Comparison of ENCODE assay signal across 13 cellular contexts in genomic region chr1:84377480-84378095, GRCh38. TPM values are rescaled to one million over a fixed set of nuclear protein-coding genes. Genes with fewer than 3 reads are reported as not detected.
A peak's percentile ranks its signal among the peaks of the same experiment; 100 is the strongest.
DNase-seq lines count a peak whose midpoint lies in the region; ATAC-seq, FAIRE-seq and TF ChIP-seq lines count a peak whose summit lies in the region.
"Had no signal": no experiment of that assay in that cellular context is flagged by ENCODE, and none has a peak within 500 bp of the region (broad histone marks: within the 10 kb centered on the region; RNA-seq: fewer than 3 reads in every experiment).

No MANE protein-coding gene starts in this region.

- no peaks in the 10 kb centered on the region for H3K36me3 ChIP-seq in Karpas-422 (ENCODE audit: insufficient read depth, low read length)

- ATAC-seq in GM18907 (IDR thresholded peaks at IDR 0.05; ENCODE audit: unreplicated experiment): no peak

- no peaks in the 10 kb centered on the region for H3K4me1 ChIP-seq in Karpas-422 (ENCODE audit: low read length)
- H3K4me1 ChIP-seq: Caco-2 had no signal

- no peak overlapping the region for H3K27ac ChIP-seq in Karpas-422 (ENCODE audit: low read length)
- H3K27ac ChIP-seq: SK-N-MC had no signal

- no peaks in the 10 kb centered on the region for H3K9me2 ChIP-seq in Karpas-422 (replicated peaks; ENCODE audit: insufficient read depth, low read length)

- TF ChIP-seq CTCF in nephron (IDR thresholded peaks at IDR 0.05; ENCODE audit: unreplicated experiment in 3 of 3): no peak

- DNase-seq in Daoy (ENCODE audit: low read depth) (peak; percentile 63), RCC 7860 (ENCODE audit: low spot score) (peak; percentile 20), dedifferentiated amniotic fluid mesenchymal stem cell (ENCODE audit: extremely low spot score) (peak; percentile 39), Karpas-422 (no peak)
- no peak for DNase-seq in effector CD8-positive, alpha-beta T cell (lab: John Stamatoyannopoulos, UW)
- DNase-seq in T-helper 2 cell treated with Interferon-gamma antibody and Interleukin-4, amounts not matched to agents 5 μg/mL and 100 μg/mL, for 36 hours (ENCODE audit: low spot score): no peak
- DNase-seq: activated CD4-positive, alpha-beta T cell treated with anti-CD3 and anti-CD28 coated beads, Interleukin-2, amount 10 ng/mL, durations not matched to agents 24 days and 14 days; Caco-2 had no signal

- no peak overlapping the region for H3K4me2 ChIP-seq in Karpas-422 (ENCODE audit: low read depth, low read length, poor library complexity, severe bottlenecking)

- H3K79me2 ChIP-seq in Karpas-422 (ENCODE audit: low read length): no peaks in the 10 kb centered on the region

- no peaks in the 10 kb centered on the region for H4K20me1 ChIP-seq in Karpas-422 (ENCODE audit: insufficient read depth, low read depth, low read length)

- peak overlapping the region in 2 of 3 experiments; percentile 42 to 69 for H3K27ac Mint-ChIP-seq in nephron
- H3K27ac Mint-ChIP-seq in T-helper 2 cell treated with Interferon-gamma antibody and Interleukin-4, amounts not matched to agents 5 μg/mL and 100 μg/mL, for 36 hours: no peak overlapping the region
- H3K27ac Mint-ChIP-seq: activated CD4-positive, alpha-beta T cell treated with anti-CD3 and anti-CD28 coated beads, Interleukin-2, amount 10 ng/mL, durations not matched to agents 24 days and 14 days had no signal

- no peaks in the 10 kb centered on the region for H3K9me3 ChIP-seq in Karpas-422 (ENCODE audit: low read length)
- H3K9me3 ChIP-seq: Caco-2 had no signal

- H3K9ac ChIP-seq in Karpas-422 (ENCODE audit: low read length): no peak overlapping the region

- peak; percentile 86 for FAIRE-seq in RCC 7860 (lab: Jason Lieb, UNC)

- H2AFZ ChIP-seq in Karpas-422 (ENCODE audit: low read length): no peak overlapping the region

- peaks cover 36% of the 10 kb centered on the region for H3K4me1 Mint-ChIP-seq in nephron
- no peaks in the 10 kb centered on the region for H3K4me1 Mint-ChIP-seq in T-helper 2 cell treated with Interferon-gamma antibody and Interleukin-4, amounts not matched to agents 5 μg/mL and 100 μg/mL, for 36 hours (ENCODE audit: low read depth)
- H3K4me1 Mint-ChIP-seq: activated CD4-positive, alpha-beta T cell treated with anti-CD3 and anti-CD28 coated beads, Interleukin-2, amount 10 ng/mL, durations not matched to agents 24 days and 14 days had no signal

- no peak overlapping the region for H3K4me3 ChIP-seq in Karpas-422 (ENCODE audit: low read length)
- H3K4me3 ChIP-seq: SK-N-MC had no signal

- no peaks in the 10 kb centered on the region for H3K27me3 Mint-ChIP-seq in nephron (ENCODE audit: low read depth)
- no peaks in the 10 kb centered on the region for H3K27me3 Mint-ChIP-seq in T-helper 2 cell treated with Interferon-gamma antibody and Interleukin-4, amounts not matched to agents 5 μg/mL and 100 μg/mL, for 36 hours (ENCODE audit: low read depth)
- H3K27me3 Mint-ChIP-seq: activated CD4-positive, alpha-beta T cell treated with anti-CD3 and anti-CD28 coated beads, Interleukin-2, amount 10 ng/mL, durations not matched to agents 24 days and 14 days had no signal

- H3K36me3 Mint-ChIP-seq in nephron (ENCODE audit: low read depth): no peaks in the 10 kb centered on the region
- no peaks in the 10 kb centered on the region for H3K36me3 Mint-ChIP-seq in T-helper 2 cell treated with Interferon-gamma antibody and Interleukin-4, amounts not matched to agents 5 μg/mL and 100 μg/mL, for 36 hours (ENCODE audit: low read depth)

- no peaks in the 10 kb centered on the region for H3K9me3 Mint-ChIP-seq in nephron
- H3K9me3 Mint-ChIP-seq in T-helper 2 cell treated with Interferon-gamma antibody and Interleukin-4, amounts not matched to agents 5 μg/mL and 100 μg/mL, for 36 hours: no peaks in the 10 kb centered on the region

- no peak overlapping the region for H3K4me3 Mint-ChIP-seq in nephron
- H3K4me3 Mint-ChIP-seq in T-helper 2 cell treated with Interferon-gamma antibody and Interleukin-4, amounts not matched to agents 5 μg/mL and 100 μg/mL, for 36 hours: no peak overlapping the region
- H3K4me3 Mint-ChIP-seq: activated CD4-positive, alpha-beta T cell treated with anti-CD3 and anti-CD28 coated beads, Interleukin-2, amount 10 ng/mL, durations not matched to agents 24 days and 14 days had no signal

- H3K27me3 ChIP-seq in Karpas-422 (ENCODE audit: low read length): no peaks in the 10 kb centered on the region

RNA-seq across cellular contexts. Expression of gene DNASE2B, which starts 20.7 kb away (rescaled TPM):
- not detected in 2 replicates for total RNA-seq in Daoy (2014; rRNA removed; shearing (Covaris generic))
- not detected in 2 replicates for total RNA-seq in Karpas-422 (2014; rRNA removed; shearing (Covaris generic); ENCODE audit: low replicate concordance)
- total RNA-seq: activated CD4-positive, alpha-beta T cell treated with anti-CD3 and anti-CD28 coated beads, Interleukin-2, amount 10 ng/mL, durations not matched to agents 24 days and 14 days; Caco-2; NCI-H460; skeletal muscle tissue had no signal

Comparison
In these comparisons a context has a peak if more than half of its experiments do, and no peak if none do; other contexts are left out.
1. DNase-seq: peak in Daoy (single experiment), RCC 7860 (single experiment) and dedifferentiated amniotic fluid mesenchymal stem cell (single experiment); none in effector CD8-positive, alpha-beta T cell (single experiment), T-helper 2 cell treated with Interferon-gamma antibody and Interleukin-4, amounts not matched to agents 5 μg/mL and 100 μg/mL, for 36 hours (single experiment) and Karpas-422 (single experiment).